In genomic region chr13:75461314-75461713, GRCh38 we compare ENCODE assay signal across 23 cellular contexts.
"Had no signal": no experiment of that assay in that cellular context is flagged by ENCODE, and none has a peak within 500 bp of the region (broad histone marks: within the 10 kb centered on the region; RNA-seq: fewer than 3 reads in every experiment).

No MANE protein-coding gene starts in this region.

- H3K4me1 ChIP-seq: breast epithelium, colonic mucosa, tibial artery had no signal

- H3K9me3 ChIP-seq: breast epithelium, colonic mucosa, heart right ventricle, ovary, prostate gland, stomach, tibial artery had no signal

- H3K27ac ChIP-seq: colonic mucosa, ovary, prostate gland, stomach, tibial artery had no signal

- DNase-seq: activated B cell treated with CpG ODN at 0.5 μM for 24 hours; activated CD4-positive, alpha-beta T cell treated with anti-CD3 and anti-CD28 coated beads, Interleukin-2, amount 50 U/mL, for 1 hour; activated CD8-positive, alpha-beta T cell treated with anti-CD3 and anti-CD28 coated beads for 36 hours; activated gamma-delta T cell treated with Interleukin-2 at 50 U/mL for 16 hours; activated naive CD4-positive, alpha-beta T cell treated with anti-CD3 and anti-CD28 coated beads, Interleukin-2, amount 50 U/mL, for 16 hours; activated naive CD8-positive, alpha-beta T cell treated with anti-CD3 and anti-CD28 coated beads, Interleukin-2, amount 50 U/mL, for 24 hours; activated T-cell treated with anti-CD3 and anti-CD28 coated beads, Interleukin-2, amount 50 U/mL, for 4 hours; colonic mucosa; effector CD8-positive, alpha-beta T cell; foreskin fibroblast; heart right ventricle; left ventricle myocardium superior; naive B cell; ovary; stimulated activated CD4-positive, alpha-beta T cell treated with anti-CD3 and anti-CD28 coated beads, Interleukin-15, amount 100 ng/mL, for 24 hours; stimulated activated CD4-positive, alpha-beta T cell treated with anti-CD3 and anti-CD28 coated beads, Interleukin-2, amount 100 ng/mL, for 24 hours; stimulated activated naive B cell treated with anti-CD40 and anti-IgM and Interleukin-4, amounts not matched to agents 10 μg/mL and 1 μg/mL and 100 μg/mL, for 72 hours; stomach; T-helper 1 cell; tibial artery had no signal

- H3K4me3 ChIP-seq: breast epithelium, colonic mucosa, heart right ventricle, ovary, prostate gland, stomach, tibial artery had no signal

- H3K36me3 ChIP-seq: breast epithelium, colonic mucosa, heart right ventricle, ovary, prostate gland, stomach, tibial artery had no signal

- ATAC-seq: activated CD8-positive, alpha-beta T cell treated with anti-CD3 and anti-CD28 coated beads for 36 hours; activated naive CD8-positive, alpha-beta T cell treated with anti-CD3 and anti-CD28 coated beads, Interleukin-2, amount 50 U/mL, for 24 hours; activated T-cell treated with anti-CD3 and anti-CD28 coated beads, Interleukin-2, amount 50 U/mL, for 4 hours; activated T-helper 17 cell treated with anti-CD3 and anti-CD28 coated beads, Interleukin-2, amount 50 U/mL, for 72 hours; heart right ventricle; left ventricle myocardium superior; stimulated activated naive B cell treated with anti-CD40 and anti-IgM and Interleukin-4, amounts not matched to agents 10 μg/mL and 1 μg/mL and 100 μg/mL, for 72 hours had no signal

- H3K27me3 ChIP-seq: breast epithelium, colonic mucosa, heart right ventricle, ovary, stomach, tibial artery had no signal
